In the genomic region with DNA sequence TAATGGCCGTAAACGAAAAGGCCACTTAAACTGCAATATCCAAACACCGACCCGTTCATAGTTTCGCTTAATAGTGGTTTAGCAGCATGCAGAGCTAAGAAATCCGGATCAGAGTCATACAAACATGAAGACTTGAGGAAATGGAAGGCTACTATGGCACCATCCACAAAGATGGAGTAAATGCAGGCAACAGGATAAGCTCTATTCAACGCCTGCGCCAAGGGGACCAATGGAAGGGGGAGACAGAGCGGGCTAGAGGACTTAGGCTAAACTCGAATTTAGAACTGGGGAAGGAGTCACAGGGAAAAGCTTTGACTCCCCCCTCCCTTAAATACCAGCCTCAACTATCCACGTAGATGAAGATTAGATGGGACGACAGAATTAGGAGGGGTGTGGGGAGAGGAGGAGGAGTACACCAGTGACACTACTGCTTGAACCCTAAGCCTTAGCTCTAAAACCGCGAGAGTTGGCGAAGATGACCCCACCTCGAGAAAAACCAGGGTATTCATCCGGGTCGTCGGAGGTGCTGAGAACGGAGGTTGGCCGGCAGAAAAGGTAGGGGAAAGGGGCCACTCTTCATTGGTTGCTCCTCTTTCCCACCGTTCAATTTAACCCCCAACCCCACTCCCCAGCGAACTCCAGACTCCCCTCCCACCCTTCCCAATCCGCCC, we compare ENCODE assay signal across 2 cellular contexts.
TF ChIP-seq lines count a peak whose summit lies in the region.

No MANE protein-coding gene starts in this region.

TF ChIP-seq in SK-N-SH, 30 proteins besides CTCF, POLR2A, EP300 and RAD21 (continued from another document):
- TF ChIP-seq NRF1 (IDR thresholded peaks at IDR 0.05; ENCODE audit: low read depth, low read length) (no peak), CHD2 (IDR thresholded peaks at IDR 0.05; ENCODE audit: low read length, partially characterized antibody) (peak; percentile 97), ZBTB33 (IDR thresholded peaks at IDR 0.05; ENCODE audit: borderline replicate concordance, low read depth) (peak; percentile 70)
TF ChIP-seq in SK-N-SH: peak in this region for 3.

TF ChIP-seq in HepG2, 621 proteins besides CTCF, POLR2A, EP300 and RAD21 (continued from another document):
- TF ChIP-seq ZBTB37 (CRISPR knock-in tag; IDR thresholded peaks at IDR 0.05) = no peak
- TF ChIP-seq KAT7 (CRISPR knock-in tag; IDR thresholded peaks at IDR 0.05; ENCODE audit: borderline replicate concordance) = no peak
- no peak for TF ChIP-seq ZC3H13 (CRISPR knock-in tag; IDR thresholded peaks at IDR 0.05)
- no peak for TF ChIP-seq GATA4 (IDR thresholded peaks at IDR 0.05; ENCODE audit: borderline replicate concordance, low read depth)
- no peak for TF ChIP-seq ZFP36L2 (CRISPR knock-in tag; IDR thresholded peaks at IDR 0.05)
- no peak for TF ChIP-seq TSC22D2 (CRISPR knock-in tag; IDR thresholded peaks at IDR 0.05; ENCODE audit: borderline replicate concordance)
- TF ChIP-seq FOSL1 (CRISPR knock-in tag; IDR thresholded peaks at IDR 0.05; ENCODE audit: borderline replicate concordance) = no peak
- no peak for TF ChIP-seq DR1 (CRISPR knock-in tag; IDR thresholded peaks at IDR 0.05)
- TF ChIP-seq GABPA (IDR thresholded peaks at IDR 0.05; ENCODE audit: low read depth, low read length) = no peak
- peak; percentile 76 for TF ChIP-seq GABPA (CRISPR knock-in tag; IDR thresholded peaks at IDR 0.05; ENCODE audit: low read depth)
- TF ChIP-seq ETV6 (CRISPR knock-in tag; conservative IDR thresholded peaks at IDR 0.05) = no peak
- peak; percentile 85 for TF ChIP-seq CHD2 (IDR thresholded peaks at IDR 0.05; ENCODE audit: low read depth, low read length)
- TF ChIP-seq ZNF256 (CRISPR knock-in tag; conservative IDR thresholded peaks at IDR 0.05) = no peak
- TF ChIP-seq KDM5B (CRISPR knock-in tag; IDR thresholded peaks at IDR 0.05; ENCODE audit: borderline replicate concordance) = no peak
- TF ChIP-seq ZNF782 (CRISPR knock-in tag; IDR thresholded peaks at IDR 0.05; ENCODE audit: borderline replicate concordance) = no peak
- TF ChIP-seq DNMT1 (CRISPR knock-in tag; IDR thresholded peaks at IDR 0.05) = no peak
- TF ChIP-seq NR2C2 (CRISPR knock-in tag; IDR thresholded peaks at IDR 0.05; ENCODE audit: borderline replicate concordance) = peak; percentile 91
- TF ChIP-seq SAP130 (CRISPR knock-in tag; IDR thresholded peaks at IDR 0.05; ENCODE audit: low read depth) = 0 out of 2 replicates have a peak, but pooled peaks have one; percentile 3
- TF ChIP-seq NFYB (CRISPR knock-in tag; IDR thresholded peaks at IDR 0.05) = no peak
- no peak for TF ChIP-seq SOX5 (CRISPR knock-in tag; IDR thresholded peaks at IDR 0.05; ENCODE audit: borderline replicate concordance)
- TF ChIP-seq, protein P1, sequence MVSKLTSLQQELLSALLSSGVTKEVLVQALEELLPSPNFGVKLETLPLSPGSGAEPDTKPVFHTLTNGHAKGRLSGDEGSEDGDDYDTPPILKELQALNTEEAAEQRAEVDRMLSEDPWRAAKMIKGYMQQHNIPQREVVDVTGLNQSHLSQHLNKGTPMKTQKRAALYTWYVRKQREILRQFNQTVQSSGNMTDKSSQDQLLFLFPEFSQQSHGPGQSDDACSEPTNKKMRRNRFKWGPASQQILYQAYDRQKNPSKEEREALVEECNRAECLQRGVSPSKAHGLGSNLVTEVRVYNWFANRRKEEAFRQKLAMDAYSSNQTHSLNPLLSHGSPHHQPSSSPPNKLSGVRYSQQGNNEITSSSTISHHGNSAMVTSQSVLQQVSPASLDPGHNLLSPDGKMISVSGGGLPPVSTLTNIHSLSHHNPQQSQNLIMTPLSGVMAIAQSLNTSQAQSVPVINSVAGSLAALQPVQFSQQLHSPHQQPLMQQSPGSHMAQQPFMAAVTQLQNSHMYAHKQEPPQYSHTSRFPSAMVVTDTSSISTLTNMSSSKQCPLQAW (CRISPR knock-in tag; IDR thresholded peaks at IDR 0.05) = no peak
- TF ChIP-seq NRL (CRISPR knock-in tag; IDR thresholded peaks at IDR 0.05; ENCODE audit: borderline replicate concordance) = no peak
- TF ChIP-seq, protein P2, sequence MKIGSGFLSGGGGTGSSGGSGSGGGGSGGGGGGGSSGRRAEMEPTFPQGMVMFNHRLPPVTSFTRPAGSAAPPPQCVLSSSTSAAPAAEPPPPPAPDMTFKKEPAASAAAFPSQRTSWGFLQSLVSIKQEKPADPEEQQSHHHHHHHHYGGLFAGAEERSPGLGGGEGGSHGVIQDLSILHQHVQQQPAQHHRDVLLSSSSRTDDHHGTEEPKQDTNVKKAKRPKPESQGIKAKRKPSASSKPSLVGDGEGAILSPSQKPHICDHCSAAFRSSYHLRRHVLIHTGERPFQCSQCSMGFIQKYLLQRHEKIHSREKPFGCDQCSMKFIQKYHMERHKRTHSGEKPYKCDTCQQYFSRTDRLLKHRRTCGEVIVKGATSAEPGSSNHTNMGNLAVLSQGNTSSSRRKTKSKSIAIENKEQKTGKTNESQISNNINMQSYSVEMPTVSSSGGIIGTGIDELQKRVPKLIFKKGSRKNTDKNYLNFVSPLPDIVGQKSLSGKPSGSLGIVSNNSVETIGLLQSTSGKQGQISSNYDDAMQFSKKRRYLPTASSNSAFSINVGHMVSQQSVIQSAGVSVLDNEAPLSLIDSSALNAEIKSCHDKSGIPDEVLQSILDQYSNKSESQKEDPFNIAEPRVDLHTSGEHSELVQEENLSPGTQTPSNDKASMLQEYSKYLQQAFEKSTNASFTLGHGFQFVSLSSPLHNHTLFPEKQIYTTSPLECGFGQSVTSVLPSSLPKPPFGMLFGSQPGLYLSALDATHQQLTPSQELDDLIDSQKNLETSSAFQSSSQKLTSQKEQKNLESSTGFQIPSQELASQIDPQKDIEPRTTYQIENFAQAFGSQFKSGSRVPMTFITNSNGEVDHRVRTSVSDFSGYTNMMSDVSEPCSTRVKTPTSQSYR (CRISPR knock-in tag; IDR thresholded peaks at IDR 0.05; ENCODE audit: borderline replicate concordance) = no peak
- TF ChIP-seq SMAD1 (CRISPR knock-in tag; IDR thresholded peaks at IDR 0.05; ENCODE audit: borderline replicate concordance, low read depth) = no peak
- no peak for TF ChIP-seq RBM22 (optimal IDR thresholded peaks at IDR 0.05; ENCODE audit: low read length)
- no peak for TF ChIP-seq ZNF891 (CRISPR knock-in tag; IDR thresholded peaks at IDR 0.05)
- no peak for TF ChIP-seq ZNF367 (CRISPR knock-in tag; IDR thresholded peaks at IDR 0.05; ENCODE audit: borderline replicate concordance)
- peak; percentile 52 for TF ChIP-seq HNRNPK (IDR thresholded peaks at IDR 0.05; ENCODE audit: low read depth, low read length, poor library complexity, severe bottlenecking)
- TF ChIP-seq ZFP1 (CRISPR knock-in tag; IDR thresholded peaks at IDR 0.05) = no peak
